21 cellular contexts compared by ENCODE assay signal in genomic region chr9:106456581-106456980, GRCh38.
DNase-seq lines count a peak whose midpoint lies in the region; ATAC-seq and TF ChIP-seq lines count a peak whose summit lies in the region.
"Had no signal": no experiment of that assay in that cellular context is flagged by ENCODE, and none has a peak within 500 bp of the region (broad histone marks: within the 10 kb centered on the region; RNA-seq: fewer than 3 reads in every experiment).

No MANE protein-coding gene starts in this region.

- H3K27ac Mint-ChIP-seq in WTC11 (peak overlapping the region; percentile 93), CD14-positive monocyte (no peak overlapping the region)
- H3K27ac Mint-ChIP-seq: B cell; CD4-positive, CD25-positive, alpha-beta regulatory T cell; CD8-positive, alpha-beta memory T cell; HFFc6 had no signal

- ATAC-seq in WTC11 (peak; percentile 86), HG02870 (IDR thresholded peaks at IDR 0.05; ENCODE audit: unreplicated experiment) (no peak)
- ATAC-seq: GM12878, HCT116, K562 had no signal

- WGBS in suprapubic skin = 76% methylated on average over 4 of the region's 4 CpGs

- H3K27me3 ChIP-seq in HUES48 (ENCODE audit: control insufficient read depth, insufficient read depth, low read length) (no peaks in the 10 kb centered on the region), suprapubic skin (no peaks in the 10 kb centered on the region)
- H3K27me3 ChIP-seq: BLaER1 treated with 17β-estradiol and CSF1 and Interleukin-3, amounts not matched to agents 10 nM and 100 nM had no signal

- CTCF ChIA-PET in WTC11 (lab: Charles Lee) = interaction anchor here (1.1 kb wide), 1 partner anchor 11 kb away, joined by 5 read pairs; no protein-coding TSS in a partner anchor

- no peak for TF ChIP-seq EP300 in suprapubic skin (IDR thresholded peaks at IDR 0.05)

- TF ChIP-seq POLR2A in suprapubic skin (IDR thresholded peaks at IDR 0.05) = no peak

- H3K36me3 Mint-ChIP-seq in WTC11 (peaks cover 17% of the 10 kb centered on the region), CD14-positive monocyte (no peaks in the 10 kb centered on the region)
- H3K36me3 Mint-ChIP-seq: CD8-positive, alpha-beta memory T cell had no signal

- peak overlapping the region; percentile 66 for H3K27ac ChIP-seq in HUES48 (ENCODE audit: low read depth, low read length)
- no peak overlapping the region for H3K27ac ChIP-seq in suprapubic skin
- H3K27ac ChIP-seq: BLaER1 treated with 17β-estradiol and CSF1 and Interleukin-3, amounts not matched to agents 10 nM and 100 nM had no signal

- H3K9me3 ChIP-seq in HUES48 (ENCODE audit: control insufficient read depth, insufficient read depth, low read length) (no peaks in the 10 kb centered on the region), suprapubic skin (no peaks in the 10 kb centered on the region)
- H3K9me3 ChIP-seq: BLaER1 treated with 17β-estradiol and CSF1 and Interleukin-3, amounts not matched to agents 10 nM and 100 nM had no signal

- H3K36me3 ChIP-seq in HUES48 (ENCODE audit: control insufficient read depth, insufficient read depth, low read length) (no peaks in the 10 kb centered on the region), suprapubic skin (no peaks in the 10 kb centered on the region)
- H3K36me3 ChIP-seq: BLaER1 treated with 17β-estradiol and CSF1 and Interleukin-3, amounts not matched to agents 10 nM and 100 nM had no signal

- DNase-seq in WTC11 (ENCODE audit: low spot score) (no peak), iPS DF 19.7 (ENCODE audit: low read depth, low spot score) (peak; percentile 61), suprapubic skin (ENCODE audit: low spot score in 2 of 2) (no peak), CD14-positive monocyte (ENCODE audit: low spot score) (no peak), SHP77 (lab: John Stamatoyannopoulos, UW) (no peak)
- DNase-seq: CD4-positive, CD25-positive, alpha-beta regulatory T cell; CD8-positive, alpha-beta memory T cell; COR-L47; DMS 273 treated with DMSO at 0.1 percent for 48 hours; DMS53; DND-41; EL; HFFc6; IMR-90 had no signal

- no peak overlapping the region for H3K9ac ChIP-seq in HUES48 (ENCODE audit: low read depth, low read length)
- H3K9ac ChIP-seq: BLaER1 treated with 17β-estradiol and CSF1 and Interleukin-3, amounts not matched to agents 10 nM and 100 nM had no signal

- peaks cover 27% of the 10 kb centered on the region for H3K9me3 Mint-ChIP-seq in WTC11
- peaks cover 0 to 8% (median 4%) of the 10 kb centered on the region in 7 donors for H3K9me3 Mint-ChIP-seq in CD14-positive monocyte

- H3K4me3 Mint-ChIP-seq in WTC11 (peak overlapping the region; percentile 43), CD14-positive monocyte (no peak overlapping the region)
- H3K4me3 Mint-ChIP-seq: B cell; CD4-positive, CD25-positive, alpha-beta regulatory T cell; CD8-positive, alpha-beta memory T cell; HFFc6 had no signal

- H3K4me1 Mint-ChIP-seq in WTC11 (peaks cover 33% of the 10 kb centered on the region), CD14-positive monocyte (no peaks in the 10 kb centered on the region)
- H3K4me1 Mint-ChIP-seq: B cell; CD4-positive, CD25-positive, alpha-beta regulatory T cell; CD8-positive, alpha-beta memory T cell had no signal

- POLR2A ChIA-PET in WTC11 (lab: Charles Lee) = no interaction called here

- intact Hi-C loops in CD14-positive monocyte (cut with micrococcal nuclease) = no loop called here

- no peak for TF ChIP-seq CTCF in WTC11 (IDR thresholded peaks at IDR 0.05)
- TF ChIP-seq CTCF in suprapubic skin (IDR thresholded peaks at IDR 0.05) = no peak
- TF ChIP-seq CTCF in CD14-positive monocyte (IDR thresholded peaks at IDR 0.05) = no peak

- H3K27me3 Mint-ChIP-seq in WTC11 (ENCODE audit: low read depth) = no peaks in the 10 kb centered on the region
- no peaks in the 10 kb centered on the region for H3K27me3 Mint-ChIP-seq in CD14-positive monocyte (ENCODE audit: low read depth in 3 of 3)
- H3K27me3 Mint-ChIP-seq: B cell; CD4-positive, CD25-positive, alpha-beta regulatory T cell; CD8-positive, alpha-beta memory T cell had no signal

- H3K4me1 ChIP-seq in HUES48 (ENCODE audit: control insufficient read depth, insufficient read depth, low read length) = peaks cover 16% of the 10 kb centered on the region
- no peaks in the 10 kb centered on the region for H3K4me1 ChIP-seq in suprapubic skin
- H3K4me1 ChIP-seq: BLaER1 treated with 17β-estradiol and CSF1 and Interleukin-3, amounts not matched to agents 10 nM and 100 nM had no signal

- H3K4me3 ChIP-seq in HUES48 (ENCODE audit: low read depth, low read length) = peak overlapping the region; percentile 20; the same call in 1 of the 2 replicates
- no peak overlapping the region for H3K4me3 ChIP-seq in suprapubic skin
- H3K4me3 ChIP-seq: BLaER1 treated with 17β-estradiol and CSF1 and Interleukin-3, amounts not matched to agents 10 nM and 100 nM; GM12878; K562 had no signal

TF ChIP-seq in WTC11, 78 proteins besides CTCF, POLR2A, EP300 and RAD21:
- TF ChIP-seq NFE2L1 (CRISPR knock-in tag; IDR thresholded peaks at IDR 0.05) = 0 out of 2 replicates have a peak, but pooled peaks have one; percentile 63
- TF ChIP-seq OVOL2 (CRISPR knock-in tag; IDR thresholded peaks at IDR 0.05; ENCODE audit: borderline replicate concordance) = no peak
